ENCODE assay signal across 8 cellular contexts in genomic region chr19:17747205-17748098, GRCh38. TPM values are rescaled to one million over a fixed set of nuclear protein-coding genes. Genes with fewer than 3 reads are reported as not detected.
DNase-seq lines count a peak whose midpoint lies in the region; ATAC-seq and TF ChIP-seq lines count a peak whose summit lies in the region.

No MANE protein-coding gene starts in this region.

- H3K79me1 ChIP-seq in IMR-90 (ENCODE audit: low read depth in 1 of 2, low read length in 2 of 2) = no peaks in the 10 kb centered on the region

- BruUV-seq in IMR-90 (replicated peaks; lab: Mats Ljungman, UMichigan) = no TSS peak

- peaks cover 7% of the 10 kb centered on the region; the same call in 1 of the 2 replicates for H3K27me3 ChIP-seq in IMR-90 (ENCODE audit: control insufficient read depth, insufficient read depth, low read length)
- no peaks in the 10 kb centered on the region for H3K27me3 ChIP-seq in OCI-LY3 (ENCODE audit: low read depth, low read length)
- H3K27me3 ChIP-seq in mononuclear cell (ENCODE audit: insufficient read depth, low read length) = no peaks in the 10 kb centered on the region

- TF ChIP-seq CTCF in IMR-90 (conservative IDR thresholded peaks at IDR 0.05; ENCODE audit: low read depth, low read length) = no peak
- no peak for TF ChIP-seq CTCF in OCI-LY3 (IDR thresholded peaks at IDR 0.05; ENCODE audit: low read depth, low read length)

- no peaks in the 10 kb centered on the region for H3K4me1 ChIP-seq in IMR-90 (ENCODE audit: control insufficient read depth, insufficient read depth, low read length)
- peaks cover 45% of the 10 kb centered on the region for H3K4me1 ChIP-seq in OCI-LY3 (ENCODE audit: low read length)
- peaks cover 57% of the 10 kb centered on the region for H3K4me1 ChIP-seq in mononuclear cell (ENCODE audit: insufficient read depth, low read length)

- H3K9ac ChIP-seq in IMR-90 (ENCODE audit: low read depth, low read length) (no peak overlapping the region), OCI-LY3 (ENCODE audit: low read length) (peak overlapping the region; percentile 64)

- H3K14ac ChIP-seq in IMR-90 (replicated peaks; ENCODE audit: low read depth, low read length) = 0 out of 2 replicates have a peak overlapping the region, but pooled peaks have one; percentile 55

- H3K9me3 ChIP-seq in IMR-90 (ENCODE audit: control insufficient read depth, insufficient read depth, low read length) (no peaks in the 10 kb centered on the region), OCI-LY3 (ENCODE audit: insufficient read depth, low read length) (no peaks in the 10 kb centered on the region), mononuclear cell (ENCODE audit: low read depth, low read length) (no peaks in the 10 kb centered on the region)

- H4K8ac ChIP-seq in IMR-90 (ENCODE audit: low read depth in 2 of 2, low read length in 2 of 2) = peak overlapping the region in 1 of 2 experiments; percentile 74; a peak in 2 of 4 replicates

- no peak overlapping the region for H3K23ac ChIP-seq in IMR-90 (ENCODE audit: low read depth, low read length)

- H3K9me1 ChIP-seq in IMR-90 (ENCODE audit: insufficient read depth, low read length) = 0 out of 2 replicates have a peak, but pooled peaks cover 5% of the 10 kb centered on the region

- intact Hi-C loops in IMR-90 (cut with micrococcal nuclease) = no loop called here

- CTCF ChIA-PET in IMR-90 (lab: Yijun Ruan, JAX) = interaction anchor here (0.8 kb wide), 1 partner anchor 19 kb away, joined by 4 read pairs; no protein-coding TSS in a partner anchor

- dilution Hi-C loops in IMR-90 (cut with HindIII; ENCODE audit: low sequenced_read_pairs, unreplicated experiment) = no loop called here

- H3K4me2 ChIP-seq in IMR-90 (ENCODE audit: low read depth, low read length) (peak overlapping the region; percentile 97), OCI-LY3 (ENCODE audit: low read length) (peak overlapping the region; percentile 85)

- H2AK5ac ChIP-seq in IMR-90 (ENCODE audit: low read depth, low read length) = no peak overlapping the region

- no peak overlapping the region for H3K18ac ChIP-seq in IMR-90 (ENCODE audit: low read depth, low read length)

- H2BK15ac ChIP-seq in IMR-90 (ENCODE audit: low read depth, low read length) = no peak overlapping the region

- H2BK120ac ChIP-seq in IMR-90 (ENCODE audit: low read depth, low read length) = no peak overlapping the region

- H2AK9ac ChIP-seq in IMR-90 (replicated peaks; ENCODE audit: low read depth, low read length, poor library complexity) = peak overlapping the region; percentile 85

- peak overlapping the region; percentile 70; the same call in 1 of the 2 replicates for H3K4ac ChIP-seq in IMR-90 (ENCODE audit: low read depth, low read length)

- no peak overlapping the region for H4K91ac ChIP-seq in IMR-90 (ENCODE audit: insufficient read depth, low read depth, low read length)

- POLR2A ChIA-PET in IMR-90 (lab: Charles Lee; ENCODE audit: unreplicated experiment) = no interaction called here

- TF ChIP-seq POLR2A in IMR-90 (IDR thresholded peaks at IDR 0.05; ENCODE audit: low read depth, low read length) = no peak

- no peak overlapping the region for H3K56ac ChIP-seq in IMR-90 (ENCODE audit: extremely low read depth, insufficient read depth, low read length)

- H3K4me3 ChIP-seq in IMR-90 (ENCODE audit: insufficient read depth, low read depth, low read length) = peak overlapping the region; percentile 40
- peak overlapping the region; percentile 83 for H3K4me3 ChIP-seq in OCI-LY3 (ENCODE audit: low read length)
- H3K4me3 ChIP-seq in mononuclear cell (ENCODE audit: low read length) = peak overlapping the region; percentile 54

- in situ Hi-C loops in IMR-90 (cut with MboI; ENCODE audit: low sequenced_read_pairs) = no loop called here

- no peak overlapping the region for H3K27ac ChIP-seq in IMR-90 (ENCODE audit: insufficient read depth, low read length)
- no peak overlapping the region for H3K27ac ChIP-seq in OCI-LY3 (ENCODE audit: low read length)
- H3K27ac ChIP-seq in epithelial cell of prostate = no peak overlapping the region

- H4K5ac ChIP-seq in IMR-90 (ENCODE audit: low read depth, low read length) = no peak overlapping the region

- DNase-seq in D341Med (ENCODE audit: low spot score) = peak; percentile 99
- peak; percentile 89 for DNase-seq in IMR-90
- peak; percentile 92 for DNase-seq in activated T-cell treated with anti-CD3 and anti-CD28 coated beads for 24 hours (ENCODE audit: low read depth)
- DNase-seq in epithelial cell of prostate (ENCODE audit: low read depth, low spot score) = peak; percentile 51
- DNase-seq in stimulated activated CD8-positive, alpha-beta memory T cell treated with anti-CD3 and anti-CD28 coated beads, Interleukin-2, amount 100 ng/mL, for 48 hours (ENCODE audit: low read depth in 2 of 2) = peak; percentile 87 to 91

- no peaks in the 10 kb centered on the region for H3K36me3 ChIP-seq in IMR-90 (ENCODE audit: control insufficient read depth, insufficient read depth, low read length)
- no peaks in the 10 kb centered on the region for H3K36me3 ChIP-seq in OCI-LY3 (replicated peaks; ENCODE audit: low read depth, low read length)

- ATAC-seq in GM21526 (IDR thresholded peaks at IDR 0.05; ENCODE audit: low FRiP score, unreplicated experiment) (peak; percentile 59), IMR-90 (ENCODE audit: low read depth) (peak; percentile 100)

- H4K20me1 ChIP-seq in IMR-90 (ENCODE audit: insufficient read depth, low read length) (no peaks in the 10 kb centered on the region), OCI-LY3 (ENCODE audit: insufficient read depth, low read length) (no peaks in the 10 kb centered on the region)

- peak overlapping the region; percentile 93 for H2AFZ ChIP-seq in IMR-90 (replicated peaks; ENCODE audit: low read length, poor library complexity)
- peak overlapping the region; percentile 24; the same call in 1 of the 2 replicates for H2AFZ ChIP-seq in OCI-LY3 (ENCODE audit: low read depth, low read length)

- H3K79me2 ChIP-seq in OCI-LY3 (ENCODE audit: low read length) = peaks cover 21% of the 10 kb centered on the region

- H2BK20ac ChIP-seq in IMR-90 (ENCODE audit: low read depth, low read length) = no peak overlapping the region

- WGBS in IMR-90 (ENCODE audit: extremely low coverage in 2 of 2, insufficient read length in 1 of 2), 2 experiments = 8% methylated on average over 22 of the region's 75 CpGs; no CpG with 5 or more reads in 1 of the 2 experiments

- H2BK5ac ChIP-seq in IMR-90 (ENCODE audit: low read depth, low read length, poor library complexity, severe bottlenecking) = no peak overlapping the region

- TF ChIP-seq RAD21 in IMR-90 (IDR thresholded peaks at IDR 0.05; ENCODE audit: low read length) = no peak

TF ChIP-seq in IMR-90, 13 proteins besides CTCF, POLR2A, EP300 and RAD21:
- 0 out of 2 replicates have a peak, but pooled peaks have one; percentile 6 for TF ChIP-seq CEBPB (IDR thresholded peaks at IDR 0.05; ENCODE audit: low read depth, low read length)
- TF ChIP-seq SMC3 (IDR thresholded peaks at IDR 0.05; ENCODE audit: low read depth, low read length) = no peak
- TF ChIP-seq MAZ (IDR thresholded peaks at IDR 0.05; ENCODE audit: borderline replicate concordance, low read depth, low read length) = peak; percentile 43; the same call in 1 of the 2 replicates

RNA-seq across cellular contexts. Expression of gene FCHO1, which starts 3.8 kb away (rescaled TPM):
- total RNA-seq in IMR-90 (2012; rRNA removed) = 0.18 and 0.28 TPM in 2 replicates
- polyA plus RNA-seq in IMR-90 (2012; rRNA removed) = 1.0 and 1.7 TPM in 2 replicates
- 0.63 and 0.81 TPM in 2 replicates for polyA plus RNA-seq in IMR-90 (2012; cell fraction: cytosol; rRNA removed)
- 0.48 and 1.2 TPM in 2 replicates for polyA plus RNA-seq in IMR-90 (2012; cell fraction: nucleus; rRNA removed; ENCODE audit: low replicate concordance)
- total RNA-seq in mononuclear cell = 24.1 TPM

RNA-seq across cellular contexts. Expression of gene MAP1S, which starts 28.2 kb away (rescaled TPM):
- 6.1 and 10.6 TPM in 2 replicates for total RNA-seq in IMR-90 (2012; rRNA removed)
- polyA plus RNA-seq in IMR-90 (2012; rRNA removed) = 48.6 and 50.1 TPM in 2 replicates
- polyA plus RNA-seq in IMR-90 (2012; cell fraction: cytosol; rRNA removed) = 20.3 and 29.5 TPM in 2 replicates
- polyA plus RNA-seq in IMR-90 (2012; cell fraction: nucleus; rRNA removed; ENCODE audit: low replicate concordance) = 20.9 and 48.9 TPM in 2 replicates
- total RNA-seq in mononuclear cell = 18.8 TPM

RNA-seq across cellular contexts. Expression of gene B3GNT3, which starts 47.5 kb away (rescaled TPM):
- not detected in 2 replicates for total RNA-seq in IMR-90 (2012; rRNA removed)
- polyA plus RNA-seq in IMR-90 (2012; rRNA removed) = not detected in 2 replicates
- not detected in 2 replicates for polyA plus RNA-seq in IMR-90 (2012; cell fraction: cytosol; rRNA removed)
- not detected in 2 replicates for polyA plus RNA-seq in IMR-90 (2012; cell fraction: nucleus; rRNA removed; ENCODE audit: low replicate concordance)
- total RNA-seq in mononuclear cell = 0.10 TPM

RNA-seq across cellular contexts. Expression of gene UNC13A, which starts 59.3 kb away (rescaled TPM):
- total RNA-seq in IMR-90 (2012; rRNA removed) (under 0.01 and 0.18 TPM in 2 replicates), mononuclear cell (under 0.01 TPM)
- polyA plus RNA-seq in IMR-90 (2012; rRNA removed) = 0.16 and 0.22 TPM in 2 replicates
- polyA plus RNA-seq in IMR-90 (2012; cell fraction: cytosol; rRNA removed) = 0.09 and 0.15 TPM in 2 replicates
- 0.52 and 0.56 TPM in 2 replicates for polyA plus RNA-seq in IMR-90 (2012; cell fraction: nucleus; rRNA removed; ENCODE audit: low replicate concordance)

Comparison
In these comparisons a context has a peak if more than half of its experiments do, and no peak if none do; other contexts are left out.
1. RNA of gene FCHO1, which starts 3.8 kb away (total RNA-seq): 24.1 TPM in mononuclear cell (single experiment); 0.18 to 0.28 TPM in IMR-90; every median in the first group is over 10 times any median in the second.
2. Peak in every context shown above with its lines, with median percentiles within 50 percentile points of each other: DNase-seq and H3K4me3 ChIP-seq.